In the genomic region with DNA sequence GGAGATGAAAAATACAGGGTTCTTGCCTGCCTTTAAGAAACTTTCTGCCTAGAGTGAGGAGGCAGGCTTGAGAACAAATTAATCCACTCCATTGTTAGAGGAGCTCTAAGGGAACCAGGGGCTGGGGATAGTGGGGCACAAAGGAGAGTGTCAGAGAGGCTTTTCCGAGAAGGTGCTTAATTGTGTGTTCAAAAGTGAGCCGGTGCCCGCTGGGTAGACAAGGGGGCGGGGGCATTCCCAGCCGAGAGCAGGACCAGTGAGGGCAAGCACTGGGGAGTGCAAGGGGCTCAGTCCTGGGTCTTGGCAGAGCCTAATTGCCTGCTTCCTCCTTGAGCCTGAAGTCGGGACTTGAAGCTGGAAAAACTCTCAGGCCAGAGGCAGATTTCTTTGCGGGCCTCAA, we compare ENCODE assay signal across 28 cellular contexts.
"Had no signal": no experiment of that assay in that cellular context is flagged by ENCODE, and none has a peak within 500 bp of the region (broad histone marks: within the 10 kb centered on the region; RNA-seq: fewer than 3 reads in every experiment).

No MANE protein-coding gene starts in this region.

- H3K4me3 Mint-ChIP-seq: mesothelial cell of epicardium; naive B cell; natural killer cell; nephron progenitor cell; stimulated activated naive CD8-positive, alpha-beta T cell treated with anti-CD3 and anti-CD28 coated beads, Interleukin-15, amount 100 ng/mL, for 72 hours; type B pancreatic cell had no signal

- H3K36me3 ChIP-seq: heart right ventricle, left ventricle myocardium inferior, neutrophil, ovary, prostate gland, tibial nerve, vagina had no signal

- H3K4me3 ChIP-seq: heart right ventricle, hepatocyte, left ventricle myocardium inferior, lung, ovary, prostate gland, skin epidermis, tibial nerve, vagina had no signal

- ATAC-seq: heart right ventricle; natural killer cell; right cardiac atrium; sciatic nerve; stimulated activated naive CD8-positive, alpha-beta T cell treated with anti-CD3 and anti-CD28 coated beads, Interleukin-15, amount 100 ng/mL, for 72 hours had no signal

- H3K27ac ChIP-seq: heart right ventricle, hepatocyte, left ventricle myocardium inferior, neutrophil, ovary, prostate gland, skin epidermis, tibial nerve, vagina had no signal

- DNase-seq: heart right ventricle; islet precursor cell; left ventricle myocardium inferior; mesendoderm; naive B cell; natural killer cell; nephron progenitor cell; ovary; posterior cingulate gyrus; retina; right cardiac atrium; stimulated activated CD4-positive, alpha-beta T cell treated with anti-CD3 and anti-CD28 coated beads, Interleukin-12 subunit alpha, Interleukin-12 subunit beta, amount 100 ng/mL, for 4 hours; stimulated activated CD4-positive, alpha-beta T cell treated with anti-CD3 and anti-CD28 coated beads, Interleukin-15, amount 100 ng/mL, for 24 hours; stimulated activated CD4-positive, alpha-beta T cell treated with anti-CD3 and anti-CD28 coated beads, Interleukin-2, amount 100 ng/mL, for 24 hours; stimulated activated CD4-positive, alpha-beta T cell treated with anti-CD3 and anti-CD28 coated beads, Interleukin-4, amount 100 ng/mL, for 1 hour; stimulated activated naive CD4-positive, alpha-beta T cell; stimulated activated naive CD8-positive, alpha-beta T cell treated with anti-CD3 and anti-CD28 coated beads, Interleukin-15, amount 100 ng/mL, for 72 hours; substantia nigra had no signal

- H3K9me3 ChIP-seq: neutrophil, ovary, prostate gland, vagina had no signal

- H3K36me3 Mint-ChIP-seq: mesothelial cell of epicardium, naive B cell, natural killer cell, type B pancreatic cell had no signal

- H3K27me3 ChIP-seq: heart right ventricle, hepatocyte, neutrophil, ovary, tibial nerve, vagina had no signal

- H3K27me3 Mint-ChIP-seq: naive B cell; stimulated activated naive CD8-positive, alpha-beta T cell treated with anti-CD3 and anti-CD28 coated beads, Interleukin-15, amount 100 ng/mL, for 72 hours had no signal

- H3K27ac Mint-ChIP-seq: mesothelial cell of epicardium; naive B cell; natural killer cell; nephron progenitor cell; stimulated activated naive CD8-positive, alpha-beta T cell treated with anti-CD3 and anti-CD28 coated beads, Interleukin-15, amount 100 ng/mL, for 72 hours; type B pancreatic cell had no signal

- H3K4me1 ChIP-seq: heart right ventricle, prostate gland had no signal

- H3K4me1 Mint-ChIP-seq: mesothelial cell of epicardium; naive B cell; natural killer cell; nephron progenitor cell; stimulated activated naive CD8-positive, alpha-beta T cell treated with anti-CD3 and anti-CD28 coated beads, Interleukin-15, amount 100 ng/mL, for 72 hours had no signal

- H3K9me3 Mint-ChIP-seq: stimulated activated naive CD8-positive, alpha-beta T cell treated with anti-CD3 and anti-CD28 coated beads, Interleukin-15, amount 100 ng/mL, for 72 hours; type B pancreatic cell had no signal
